Comparison of ENCODE assay signal across 14 cellular contexts in the genomic region with DNA sequence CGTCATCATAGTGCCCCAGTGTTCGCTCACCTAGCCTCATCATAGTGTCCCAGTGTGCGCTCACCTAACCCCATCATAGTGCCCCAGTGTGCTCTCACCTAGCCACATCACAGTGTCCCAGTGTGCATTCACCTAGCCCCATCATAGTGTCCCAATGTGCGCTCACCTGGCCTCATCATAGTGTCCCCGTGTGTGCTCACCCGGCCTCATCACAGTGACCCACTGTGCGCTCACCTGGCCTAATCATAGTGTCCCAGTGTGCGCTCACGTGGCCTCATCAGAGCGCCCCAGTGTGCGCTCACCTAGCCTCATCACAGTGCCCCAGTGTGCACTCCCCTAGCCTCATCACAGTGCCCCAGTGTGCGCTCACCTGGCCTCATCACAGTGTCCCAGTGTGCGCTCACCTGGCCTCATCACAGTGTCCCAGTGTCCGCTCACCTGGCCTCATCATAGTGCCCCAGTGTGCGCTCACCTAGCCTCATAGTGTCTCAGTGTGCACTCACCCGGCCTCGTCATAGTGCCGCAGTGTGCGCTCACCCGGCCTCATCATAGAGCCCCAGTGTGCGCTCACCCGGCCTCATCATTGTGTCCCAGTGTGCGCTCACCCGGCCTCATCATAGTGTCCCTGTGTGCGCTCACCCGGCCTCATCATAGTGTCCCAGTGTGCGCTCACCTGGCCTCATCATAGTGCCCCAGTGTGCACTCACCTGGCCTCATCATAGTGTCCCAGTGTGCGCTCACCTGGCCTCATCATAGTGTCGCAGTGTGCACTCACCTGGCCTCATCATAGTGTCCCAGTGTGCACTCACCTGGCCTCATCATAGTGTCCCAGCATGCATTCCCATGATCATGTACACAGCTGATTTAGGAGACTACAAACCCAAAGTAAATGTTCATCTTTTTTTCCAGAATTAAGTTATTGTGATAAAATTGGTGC. TPM values are rescaled to one million over a fixed set of nuclear protein-coding genes. Genes with fewer than 3 reads are reported as not detected.
DNase-seq lines count a peak whose midpoint lies in the region; ATAC-seq, FAIRE-seq and TF ChIP-seq lines count a peak whose summit lies in the region.
"Had no signal": no experiment of that assay in that cellular context is flagged by ENCODE, and none has a peak within 500 bp of the region (broad histone marks: within the 10 kb centered on the region; RNA-seq: fewer than 3 reads in every experiment).

No MANE protein-coding gene starts in this region.

- H3K27ac Mint-ChIP-seq in activated naive CD4-positive, alpha-beta T cell treated with anti-CD3 and anti-CD28 coated beads for 36 hours: no peak overlapping the region
- no peak overlapping the region for H3K27ac Mint-ChIP-seq in progenitor cell of endocrine pancreas

- no peak for TF ChIP-seq CTCF in GM12878 (IDR thresholded peaks at IDR 0.05 in 2 of 3, conservative IDR thresholded peaks at IDR 0.05 in 1 of 3; ENCODE audit: control insufficient read depth in 2 of 3, extremely low read depth in 1 of 3, insufficient read depth in 1 of 3, low read depth in 3 of 3, low read length in 3 of 3)
- TF ChIP-seq CTCF in endothelial cell of umbilical vein (IDR thresholded peaks at IDR 0.05; ENCODE audit: extremely low read depth in 1 of 2, insufficient read depth in 1 of 2, low read depth in 1 of 2, low read length in 2 of 2): no peak
- no peak for TF ChIP-seq CTCF in upper lobe of right lung (IDR thresholded peaks at IDR 0.05)
- TF ChIP-seq CTCF in progenitor cell of endocrine pancreas (IDR thresholded peaks at IDR 0.05; ENCODE audit: unreplicated experiment): no peak
- no peak for TF ChIP-seq CTCF in sigmoid colon (IDR thresholded peaks at IDR 0.05)

- peaks cover 12% of the 10 kb centered on the region for H3K4me1 Mint-ChIP-seq in activated naive CD4-positive, alpha-beta T cell treated with anti-CD3 and anti-CD28 coated beads for 36 hours (ENCODE audit: low read depth)
- H3K4me1 Mint-ChIP-seq in progenitor cell of endocrine pancreas (ENCODE audit: low read depth): no peaks in the 10 kb centered on the region

- intact Hi-C loops in GM12878 (cut with micrococcal nuclease; ENCODE audit: unreplicated experiment) (loop anchor here (1.0 to 10.0 kb wide), 7 partner anchors 22 to 761 kb away; a partner anchor contains a TSS), endothelial cell of umbilical vein (cut with micrococcal nuclease) (loop anchor here (1.0 to 10.0 kb wide), 4 partner anchors 22 to 751 kb away; no protein-coding TSS in a partner anchor), upper lobe of right lung (cut with DNase I) (loop anchor here (10.0 kb wide), 1 partner anchor 331 kb away; no protein-coding TSS in a partner anchor), sigmoid colon (cut with DNase I) (loop anchor here (10.0 kb wide), 1 partner anchor 631 kb away; no protein-coding TSS in a partner anchor)
- intact Hi-C loops in activated naive CD4-positive, alpha-beta T cell treated with anti-CD3 and anti-CD28 coated beads for 36 hours (cut with micrococcal nuclease): loop anchor here (1.0 to 2.0 kb wide), 6 partner anchors 22 to 819 kb away; no protein-coding TSS in a partner anchor

- TF ChIP-seq EP300 in GM12878 (IDR thresholded peaks at IDR 0.05; ENCODE audit: borderline replicate concordance in 1 of 2, control insufficient read depth in 1 of 2, low read depth in 2 of 2, low read length in 2 of 2) (no peak), sigmoid colon (IDR thresholded peaks at IDR 0.05) (no peak)

- H3K27me3 Mint-ChIP-seq in activated naive CD4-positive, alpha-beta T cell treated with anti-CD3 and anti-CD28 coated beads for 36 hours (ENCODE audit: low read depth): no peaks in the 10 kb centered on the region
- no peaks in the 10 kb centered on the region for H3K27me3 Mint-ChIP-seq in progenitor cell of endocrine pancreas
- H3K27me3 Mint-ChIP-seq: CD4-positive, alpha-beta memory T cell had no signal

- H3K27ac ChIP-seq in GM12878 (ENCODE audit: control insufficient read depth, insufficient read depth) (no peak overlapping the region), endothelial cell of umbilical vein (ENCODE audit: insufficient read depth, low read depth, low read length) (no peak overlapping the region), upper lobe of right lung (no peak overlapping the region), sigmoid colon (no peak overlapping the region)
- H3K27ac ChIP-seq: A549, C4-2B had no signal

- H3K27me3 ChIP-seq in GM12878 (replicated peaks in 1 of 2; ENCODE audit: control insufficient read depth in 2 of 2, insufficient read depth in 2 of 2, low read length in 1 of 2): no peaks in the 10 kb centered on the region
- no peaks in the 10 kb centered on the region for H3K27me3 ChIP-seq in endothelial cell of umbilical vein (ENCODE audit: control insufficient read depth in 2 of 2, insufficient read depth in 2 of 2, low read length in 2 of 2)
- H3K27me3 ChIP-seq in upper lobe of right lung: no peaks in the 10 kb centered on the region
- H3K27me3 ChIP-seq in sigmoid colon: no peaks in the 10 kb centered on the region
- H3K27me3 ChIP-seq: BE2C had no signal

- H3K4me3 ChIP-seq in GM12878: no peak overlapping the region
- no peak overlapping the region for H3K4me3 ChIP-seq in endothelial cell of umbilical vein (replicated peaks in 1 of 3; ENCODE audit: insufficient read depth in 1 of 3, low read depth in 1 of 3, low read length in 3 of 3)
- no peak overlapping the region for H3K4me3 ChIP-seq in upper lobe of right lung
- no peak overlapping the region for H3K4me3 ChIP-seq in sigmoid colon
- H3K4me3 ChIP-seq: A549 had no signal

- no peak overlapping the region for H3K4me3 Mint-ChIP-seq in activated naive CD4-positive, alpha-beta T cell treated with anti-CD3 and anti-CD28 coated beads for 36 hours
- H3K4me3 Mint-ChIP-seq in progenitor cell of endocrine pancreas (ENCODE audit: low read depth): no peak overlapping the region
- H3K4me3 Mint-ChIP-seq: CD4-positive, alpha-beta memory T cell had no signal

- POLR2A ChIA-PET in GM12878 (lab: Charles Lee) (interaction anchor here (1.1 kb wide), 2 partner anchors 71 to 353 kb away, joined by 4 to 5 read pairs; no protein-coding TSS in a partner anchor), endothelial cell of umbilical vein (lab: Charles Lee) (interaction anchor here (1.1 to 1.3 kb wide), 2 partner anchors 21 to 356 kb away, joined by 3 to 4 read pairs; no protein-coding TSS in a partner anchor)

- H3K4me2 ChIP-seq in GM12878 (ENCODE audit: control insufficient read depth, insufficient read depth) (no peak overlapping the region), endothelial cell of umbilical vein (ENCODE audit: insufficient read depth, low read length) (no peak overlapping the region)
- H3K4me2 ChIP-seq: A549 had no signal

- no peaks in the 10 kb centered on the region for H3K9me1 ChIP-seq in endothelial cell of umbilical vein (replicated peaks; ENCODE audit: control insufficient read depth, extremely low read depth, insufficient read depth, low read length)

- H3K9ac ChIP-seq in GM12878 (ENCODE audit: control insufficient read depth, insufficient read depth, low read length): no peak overlapping the region
- H3K9ac ChIP-seq in endothelial cell of umbilical vein (replicated peaks; ENCODE audit: extremely low read depth, insufficient read depth, low read length): no peak overlapping the region

- WGBS in GM12878 (ENCODE audit: insufficient coverage, insufficient replicate concordance, low lambda C conversion rate, missing lambda C conversion rate): 81% methylated on average over 29 of the region's 29 CpGs
- WGBS in sigmoid colon, 2 donors: 89 to 90% methylated on average over 29 of the region's 29 CpGs

- H4K20me1 ChIP-seq in GM12878 (ENCODE audit: control insufficient read depth, insufficient read depth) (no peaks in the 10 kb centered on the region), endothelial cell of umbilical vein (replicated peaks; ENCODE audit: control insufficient read depth, extremely low read depth, insufficient read depth, low read length) (no peaks in the 10 kb centered on the region)

- H3K9me3 Mint-ChIP-seq in activated naive CD4-positive, alpha-beta T cell treated with anti-CD3 and anti-CD28 coated beads for 36 hours: no peaks in the 10 kb centered on the region
- H3K9me3 Mint-ChIP-seq in progenitor cell of endocrine pancreas (ENCODE audit: low read depth): no peaks in the 10 kb centered on the region
- H3K9me3 Mint-ChIP-seq: CD4-positive, alpha-beta memory T cell had no signal

- FAIRE-seq in HTR-8/SVneo (lab: Jason Lieb, UNC): peak; percentile 90
- FAIRE-seq in GM12878 (lab: Jason Lieb, UNC): no peak
- peak; percentile 74 for FAIRE-seq in endothelial cell of umbilical vein (lab: Jason Lieb, UNC)
- FAIRE-seq: A549, GM19239 had no signal

- peaks cover 14% of the 10 kb centered on the region for H3K36me3 Mint-ChIP-seq in activated naive CD4-positive, alpha-beta T cell treated with anti-CD3 and anti-CD28 coated beads for 36 hours (ENCODE audit: low read depth)
- H3K36me3 Mint-ChIP-seq in progenitor cell of endocrine pancreas (ENCODE audit: insufficient read depth): peaks cover 21% of the 10 kb centered on the region

- H3K4me1 ChIP-seq in GM12878 (ENCODE audit: control insufficient read depth, insufficient read depth, low read length) (no peaks in the 10 kb centered on the region), endothelial cell of umbilical vein (ENCODE audit: control insufficient read depth, extremely low read depth, insufficient read depth, low read length) (peaks cover 20% of the 10 kb centered on the region), upper lobe of right lung (peaks cover 10% of the 10 kb centered on the region), sigmoid colon (peaks cover 0 to 16% (median 10%) of the 10 kb centered on the region in 4 donors)
- H3K4me1 ChIP-seq: BE2C, Caco-2 had no signal

- DNase-seq in HTR-8/SVneo (ENCODE audit: insufficient read length, low spot score) (no peak), GM12878 (ENCODE audit: low read depth, low spot score) (no peak), endothelial cell of umbilical vein (ENCODE audit: low read depth, low spot score) (peak; percentile 5), upper lobe of right lung (no peak), progenitor cell of endocrine pancreas (ENCODE audit: low spot score, unreplicated experiment) (no peak), sigmoid colon (no peak)
- DNase-seq in activated naive CD4-positive, alpha-beta T cell treated with anti-CD3 and anti-CD28 coated beads for 36 hours: no peak
- DNase-seq in stimulated activated CD4-positive, alpha-beta T cell treated with anti-CD3 and anti-CD28 coated beads, Interleukin-12 subunit alpha, Interleukin-12 subunit beta, amount 100 ng/mL, for 4 hours: no peak
- DNase-seq: BE2C had no signal

- SMC1A ChIA-PET in GM12878 (lab: Charles Lee; ENCODE audit: uncharacterized antibody, unreplicated experiment): interaction anchor here (0.8 to 5.7 kb wide), 28 partner anchors 10 to 756 kb away, joined by 3 to 74 read pairs (median 4); a partner anchor contains a TSS

- ATAC-seq in GM12878: no peak
- ATAC-seq in upper lobe of right lung: peak; percentile 16

- H3K79me2 ChIP-seq in GM12878 (ENCODE audit: control insufficient read depth, insufficient read depth, low read length): no peaks in the 10 kb centered on the region
- H3K79me2 ChIP-seq in endothelial cell of umbilical vein (ENCODE audit: control insufficient read depth, insufficient read depth, low read length): no peaks in the 10 kb centered on the region

- H3K36me3 ChIP-seq in GM12878 (ENCODE audit: control insufficient read depth in 2 of 2, insufficient read depth in 2 of 2, low read length in 1 of 2) (peaks cover 14% of the 10 kb centered on the region in 2 experiments; a peak in 3 of 4 replicates), endothelial cell of umbilical vein (ENCODE audit: control insufficient read depth in 2 of 2, extremely low read depth in 1 of 2, insufficient read depth in 2 of 2, low read length in 2 of 2) (peaks cover 0 to 28% of the 10 kb centered on the region in 2 experiments), upper lobe of right lung (peaks cover 28% of the 10 kb centered on the region), sigmoid colon (peaks cover 0 to 33% (median 17%) of the 10 kb centered on the region in 4 donors)

- H3K9me3 ChIP-seq in GM12878 (replicated peaks; ENCODE audit: control insufficient read depth, insufficient read depth, low read length): no peaks in the 10 kb centered on the region
- H3K9me3 ChIP-seq in endothelial cell of umbilical vein (replicated peaks; ENCODE audit: control insufficient read depth, insufficient read depth, low read length): no peaks in the 10 kb centered on the region
- H3K9me3 ChIP-seq in upper lobe of right lung: no peaks in the 10 kb centered on the region
- no peaks in the 10 kb centered on the region for H3K9me3 ChIP-seq in sigmoid colon
- H3K9me3 ChIP-seq: A549, BE2C, Caco-2 had no signal

- no peak overlapping the region for H2AFZ ChIP-seq in GM12878 (ENCODE audit: control insufficient read depth, low read depth, low read length)
- H2AFZ ChIP-seq in endothelial cell of umbilical vein (ENCODE audit: low read depth, low read length): no peak overlapping the region

- in situ Hi-C loops in GM12878 (cut with MboI): loop anchor here (10.0 kb wide), 1 partner anchor 291 kb away; no protein-coding TSS in a partner anchor

- no peak for TF ChIP-seq RAD21 in GM12878 (IDR thresholded peaks at IDR 0.05; ENCODE audit: insufficient read depth, low read depth, low read length)

- peak; percentile 41; the same call in 1 of the 2 replicates for TF ChIP-seq POLR2A in GM12878 (IDR thresholded peaks at IDR 0.05; ENCODE audit: low read depth, low read length)
- TF ChIP-seq POLR2A in endothelial cell of umbilical vein (IDR thresholded peaks at IDR 0.05; ENCODE audit: low read depth, low read length): no peak
- no peak for TF ChIP-seq POLR2A in sigmoid colon (IDR thresholded peaks at IDR 0.05)

- CTCF ChIA-PET in GM12878 (lab: Yijun Ruan, JAX): interaction anchor here (0.9 to 3.5 kb wide), 25 partner anchors 10 to 758 kb away, joined by 3 to 96 read pairs (median 8); a partner anchor contains a TSS
- CTCF ChIA-PET in endothelial cell of umbilical vein (lab: Charles Lee): interaction anchor here (0.9 to 3.8 kb wide), 28 partner anchors 11 to 820 kb away, joined by 3 to 121 read pairs (median 5); a partner anchor contains a TSS
- CTCF ChIA-PET in activated naive CD4-positive, alpha-beta T cell treated with anti-CD3 and anti-CD28 coated beads for 36 hours (lab: Charles Lee): interaction anchor here (0.6 to 4.1 kb wide), 19 partner anchors 8 to 1434 kb away, joined by 3 to 42 read pairs (median 5); a partner anchor contains a TSS

- no TSS peak for BruUV-seq in GM12878 (replicated peaks; lab: Mats Ljungman, UMichigan)
- BruUV-seq in endothelial cell of umbilical vein (replicated peaks; lab: Mats Ljungman, UMichigan): no TSS peak

- RAD21 ChIA-PET in GM12878 (lab: Charles Lee; ENCODE audit: unreplicated experiment): interaction anchor here (0.8 to 2.7 kb wide), 23 partner anchors 10 to 633 kb away, joined by 3 to 47 read pairs (median 6); a partner anchor contains a TSS

- dilution Hi-C loops in endothelial cell of umbilical vein (cut with MboI; ENCODE audit: extremely low pct_ligation_motif_present, low sequenced_read_pairs): no loop called here

RNA-seq across cellular contexts. Expression of a gene that starts 9.5 kb away (rescaled TPM):
- 25.2 and 32.0 TPM in 2 replicates for total RNA-seq in GM12878 (2013; cell fraction: nucleolus; rRNA removed)
- 3.2 and 3.6 TPM in 2 replicates for total RNA-seq in GM12878 (2014; rRNA removed)
- 2.8 and 3.7 TPM in 2 replicates for total RNA-seq in GM12878 (2014; rRNA removed; fragmentation: Illumina TruSeq; extraction: Trizol)
- total RNA-seq in GM12878 (2021): 4.4 and 4.8 TPM in 2 replicates
- 2.6 TPM for polyA plus RNA-seq in GM12878 (2011; ENCODE audit: low read depth)
- polyA plus RNA-seq in GM12878 (2011; rRNA removed): 9.8 and 11.6 TPM in 2 replicates
- polyA plus RNA-seq in GM12878 (2011; cell fraction: cytosol; rRNA removed): 4.4 and 5.1 TPM in 2 replicates
- polyA plus RNA-seq in GM12878 (2011; cell fraction: nucleus; rRNA removed): 6.8 and 6.9 TPM in 2 replicates
- 2.7 and 3.3 TPM in 2 replicates for polyA plus RNA-seq in GM12878 (2012)
- polyA plus RNA-seq in GM12878 (2014; fragmentation: Illumina TruSeq; extraction: Trizol): 2.4 and 3.4 TPM in 2 replicates
- 1 to 10 TPM; 6.1 to 6.2 TPM for polyA plus RNA-seq in GM12878 (2014; fragmentation: Nextera tagmentation; extraction: Ambion mirVana)
- polyA plus RNA-seq in GM12878 (2014; rRNA removed): 4.0 and 4.9 TPM in 2 replicates
- 1 to 10 TPM; 6.2 to 7.7 TPM for polyA plus RNA-seq in GM12878 (2016; fragmentation: Nextera tagmentation; extraction: Ambion mirVana)
- polyA minus RNA-seq in GM12878 (2011; rRNA and poly(A)+ RNA removed): 3.1 and 3.7 TPM in 2 replicates
- 0.62 and 1.6 TPM in 2 replicates for polyA minus RNA-seq in GM12878 (2011; cell fraction: cytosol; rRNA and poly(A)+ RNA removed)
- 5.4 and 9.2 TPM in 2 replicates for polyA minus RNA-seq in GM12878 (2011; cell fraction: nucleus; rRNA and poly(A)+ RNA removed)
- total RNA-seq in endothelial cell of umbilical vein: 15.3 and 15.5 TPM in 2 replicates
- 3.4 and 5.3 TPM in 2 replicates for polyA plus RNA-seq in endothelial cell of umbilical vein
- 7.4 TPM in 2 replicates for polyA plus RNA-seq in endothelial cell of umbilical vein (2011; cell fraction: cytosol; rRNA removed)
- 5.9 and 8.9 TPM in 2 replicates for polyA plus RNA-seq in endothelial cell of umbilical vein (2011; cell fraction: nucleus; rRNA removed)
- polyA plus RNA-seq in endothelial cell of umbilical vein (2012): 8.0 and 10.3 TPM in 2 replicates
- 5.8 and 6.6 TPM in 2 replicates for polyA minus RNA-seq in endothelial cell of umbilical vein
- polyA minus RNA-seq in endothelial cell of umbilical vein (2011; cell fraction: cytosol; rRNA and poly(A)+ RNA removed): 1.5 TPM
- 6.4 and 11.2 TPM in 2 replicates for polyA minus RNA-seq in endothelial cell of umbilical vein (2011; cell fraction: nucleus; rRNA and poly(A)+ RNA removed)
- 9.9 TPM for total RNA-seq in upper lobe of right lung
- 10 to 100 TPM in 1 of 2 experiments, 1 to 10 TPM in 1; 9.3 to 10.3 TPM for total RNA-seq in activated naive CD4-positive, alpha-beta T cell treated with anti-CD3 and anti-CD28 coated beads for 36 hours
- 11.5 and 12.4 TPM in 2 replicates for total RNA-seq in progenitor cell of endocrine pancreas
- total RNA-seq in sigmoid colon: 10 to 100 TPM in 1 of 4 donors, 1 to 10 TPM in 3; 6.1 to 10.0 (median 7.7) TPM
- polyA plus RNA-seq in sigmoid colon: 1 to 10 TPM; 1.8 to 6.9 (median 3.5) TPM
